Comparison of ENCODE assay signal across 36 cellular contexts in genomic region chr10:106802949-106803348, GRCh38.
"Had no signal": no experiment of that assay in that cellular context is flagged by ENCODE, and none has a peak within 500 bp of the region (broad histone marks: within the 10 kb centered on the region; RNA-seq: fewer than 3 reads in every experiment).

No MANE protein-coding gene starts in this region.

- H3K36me3 ChIP-seq: MG63 had no signal

- DNase-seq: Karpas-422, Kasumi-1, MG63, MM.1S, MV-4-11, NCI-H1048, NCI-H1092, NCI-H1092 treated with DMSO at 0.1 percent for 48 hours, NCI-H1105, NCI-H1105 treated with DMSO at 0.1 percent for 48 hours, NCI-H1417, NCI-H1417 treated with DMSO at 0.1 percent for 48 hours, NCI-H1436, NCI-H1436 treated with DMSO at 0.1 percent for 48 hours, NCI-H146, NCI-H1694, NCI-H1694 treated with DMSO at 0.1 percent for 48 hours, NCI-H187, NCI-H187 treated with DMSO at 0.1 percent for 48 hours, NCI-H1930, NCI-H2029, NCI-H2029 treated with DMSO at 0.1 percent for 48 hours, NCI-H2081, NCI-H2081 treated with DMSO at 0.1 percent for 48 hours, NCI-H2107, NCI-H2171, NCI-H2171 treated with DMSO at 0.1 percent for 48 hours, NCI-H2227 treated with DMSO at 0.1 percent for 48 hours, NCI-H226, NCI-H345, NCI-H446, NCI-H446 treated with DMSO at 0.1 percent for 48 hours, NCI-H510A, NCI-H510A treated with DMSO at 0.1 percent for 48 hours, NCI-H524, NCI-H524 treated with DMSO at 0.1 percent for 48 hours had no signal

- H3K27me3 ChIP-seq: MG63 had no signal

- H3K9me3 ChIP-seq: MG63 had no signal

- H3K4me3 ChIP-seq: MG63 had no signal
